Comparison of ENCODE assay signal across 22 cellular contexts in genomic region chr4:123235431-123235830, GRCh38.
DNase-seq lines count a peak whose midpoint lies in the region; ATAC-seq, FAIRE-seq and TF ChIP-seq lines count a peak whose summit lies in the region.
"Had no signal": no experiment of that assay in that cellular context is flagged by ENCODE, and none has a peak within 500 bp of the region (broad histone marks: within the 10 kb centered on the region; RNA-seq: fewer than 3 reads in every experiment).

No MANE protein-coding gene starts in this region.

- H3K4me3 ChIP-seq in AG10803 (ENCODE audit: low read length) (no peak overlapping the region), endodermal cell (ENCODE audit: low read length) (no peak overlapping the region)
- H3K4me3 ChIP-seq: BLaER1, dorsolateral prefrontal cortex, Peyer's patch, uterus had no signal

- no peak for FAIRE-seq in GM19239 (lab: Jason Lieb, UNC)
- FAIRE-seq: keratinocyte, TTC549 had no signal

- ATAC-seq in HG02981 (IDR thresholded peaks at IDR 0.05; ENCODE audit: unreplicated experiment) = no peak
- ATAC-seq: esophagus mucosa; stimulated activated naive CD8-positive, alpha-beta T cell treated with anti-CD3 and anti-CD28 coated beads, Interleukin-15, amount 100 ng/mL, for 72 hours had no signal

- H3K27ac Mint-ChIP-seq in osteocyte (ENCODE audit: unreplicated experiment) (peak overlapping the region; percentile 39), endodermal cell (no peak overlapping the region)
- H3K27ac Mint-ChIP-seq: activated CD4-positive, alpha-beta T cell treated with anti-CD3 and anti-CD28 coated beads, Interleukin-2, amount 10 ng/mL, durations not matched to agents 24 days and 14 days; stimulated activated naive CD8-positive, alpha-beta T cell treated with anti-CD3 and anti-CD28 coated beads, Interleukin-15, amount 100 ng/mL, for 72 hours had no signal

- no peaks in the 10 kb centered on the region for H3K4me1 ChIP-seq in endodermal cell (ENCODE audit: control insufficient read depth, insufficient read depth, low read length)
- H3K4me1 ChIP-seq: Peyer's patch, uterus had no signal

- H3K27me3 ChIP-seq in endodermal cell (ENCODE audit: control insufficient read depth, insufficient read depth, low read length, poor library complexity, severe bottlenecking) = no peaks in the 10 kb centered on the region
- H3K27me3 ChIP-seq: BLaER1, dorsolateral prefrontal cortex, Peyer's patch, uterus had no signal

- H3K36me3 Mint-ChIP-seq in osteocyte (ENCODE audit: unreplicated experiment) (peaks cover 8% of the 10 kb centered on the region), endodermal cell (ENCODE audit: low read depth) (peaks cover 2% of the 10 kb centered on the region)

- no peak overlapping the region for H3K4me3 Mint-ChIP-seq in osteocyte (ENCODE audit: unreplicated experiment)
- no peak overlapping the region for H3K4me3 Mint-ChIP-seq in endodermal cell
- H3K4me3 Mint-ChIP-seq: activated CD4-positive, alpha-beta T cell treated with anti-CD3 and anti-CD28 coated beads, Interleukin-2, amount 10 ng/mL, durations not matched to agents 24 days and 14 days; neural crest cell; stimulated activated naive CD8-positive, alpha-beta T cell treated with anti-CD3 and anti-CD28 coated beads, Interleukin-15, amount 100 ng/mL, for 72 hours had no signal

- no peak overlapping the region for H3K9ac ChIP-seq in endodermal cell (ENCODE audit: extremely low read depth, low read length, poor library complexity, severe bottlenecking)
- H3K9ac ChIP-seq: BLaER1 had no signal

- DNase-seq in AG10803 (ENCODE audit: low read depth) = peak; percentile 82
- DNase-seq in M059J (ENCODE audit: low read depth) = peak; percentile 48
- peak; percentile 31 for DNase-seq in dedifferentiated amniotic fluid mesenchymal stem cell (ENCODE audit: extremely low spot score)
- no peak for DNase-seq in osteocyte (ENCODE audit: extremely low spot score, unreplicated experiment)
- no peak for DNase-seq in activated gamma-delta T cell treated with Interleukin-2 at 50 U/mL for 16 hours
- DNase-seq in GM19239 (ENCODE audit: insufficient read length, low spot score) = no peak
- no peak for DNase-seq in endodermal cell
- DNase-seq: activated CD4-positive, alpha-beta T cell treated with anti-CD3 and anti-CD28 coated beads, Interleukin-2, amount 10 ng/mL, durations not matched to agents 24 days and 14 days; activated CD8-positive, alpha-beta memory T cell treated with anti-CD3 and anti-CD28 coated beads, Interleukin-2, amount 50 U/mL, for 4 hours; aorta; dorsolateral prefrontal cortex; head of caudate nucleus; NCI-H1436; Peyer's patch; stimulated activated naive CD8-positive, alpha-beta T cell treated with anti-CD3 and anti-CD28 coated beads, Interleukin-15, amount 100 ng/mL, for 72 hours; uterus had no signal

- H3K27me3 Mint-ChIP-seq in osteocyte (ENCODE audit: unreplicated experiment) (no peaks in the 10 kb centered on the region), endodermal cell (ENCODE audit: insufficient read depth) (no peaks in the 10 kb centered on the region)
- H3K27me3 Mint-ChIP-seq: activated CD4-positive, alpha-beta T cell treated with anti-CD3 and anti-CD28 coated beads, Interleukin-2, amount 10 ng/mL, durations not matched to agents 24 days and 14 days; stimulated activated naive CD8-positive, alpha-beta T cell treated with anti-CD3 and anti-CD28 coated beads, Interleukin-15, amount 100 ng/mL, for 72 hours had no signal

- H3K9me3 Mint-ChIP-seq in osteocyte (ENCODE audit: unreplicated experiment) (peaks cover 8% of the 10 kb centered on the region), endodermal cell (peaks cover 5% of the 10 kb centered on the region)

- no peak overlapping the region for H3K27ac ChIP-seq in endodermal cell (ENCODE audit: low read depth, low read length)
- H3K27ac ChIP-seq: BLaER1, dorsolateral prefrontal cortex, Peyer's patch, uterus had no signal

- no peak for TF ChIP-seq CTCF in AG10803 (conservative IDR thresholded peaks at IDR 0.05; ENCODE audit: low read length)
- no peak for TF ChIP-seq CTCF in osteocyte (IDR thresholded peaks at IDR 0.05)
- TF ChIP-seq CTCF in endodermal cell (conservative IDR thresholded peaks at IDR 0.05) = no peak

- WGBS in endodermal cell (ENCODE audit: insufficient coverage in 1 of 2, insufficient read length in 1 of 2), 2 experiments = 86 to 90% methylated on average over 2 of the region's 2 CpGs

- H3K36me3 ChIP-seq in endodermal cell (ENCODE audit: control insufficient read depth, insufficient read depth, low read length) = no peaks in the 10 kb centered on the region
- H3K36me3 ChIP-seq: BLaER1, Peyer's patch, uterus had no signal

- no peaks in the 10 kb centered on the region for H3K9me3 ChIP-seq in endodermal cell (ENCODE audit: control insufficient read depth, low read length)
- H3K9me3 ChIP-seq: Peyer's patch, uterus had no signal

- peaks cover 42% of the 10 kb centered on the region for H3K4me1 Mint-ChIP-seq in osteocyte (ENCODE audit: unreplicated experiment)
- H3K4me1 Mint-ChIP-seq in endodermal cell = peaks cover 10% of the 10 kb centered on the region
- H3K4me1 Mint-ChIP-seq: stimulated activated naive CD8-positive, alpha-beta T cell treated with anti-CD3 and anti-CD28 coated beads, Interleukin-15, amount 100 ng/mL, for 72 hours had no signal

Comparison
In these comparisons a context has a peak if more than half of its experiments do, and no peak if none do; other contexts are left out.
1. DNase-seq: peak in AG10803 (single experiment), M059J (single experiment) and dedifferentiated amniotic fluid mesenchymal stem cell (single experiment); none in osteocyte (single experiment), activated gamma-delta T cell treated with Interleukin-2 at 50 U/mL for 16 hours (single experiment), GM19239 (single experiment) and endodermal cell (single experiment).